Comparison of ENCODE assay signal across 4 cellular contexts in genomic region chr3:98608029-98608428, GRCh38.
"Had no signal": no experiment of that assay in that cellular context is flagged by ENCODE, and none has a peak within 500 bp of the region (broad histone marks: within the 10 kb centered on the region; RNA-seq: fewer than 3 reads in every experiment).

No MANE protein-coding gene starts in this region.

- ATAC-seq: HepG2, K562 had no signal

- H3K27ac ChIP-seq: HL-60, KMS-11 had no signal

- H3K4me3 ChIP-seq: K562 had no signal
